Comparison of ENCODE assay signal across 17 cellular contexts in genomic region chr6:25972128-25972527, GRCh38. TPM values are rescaled to one million over a fixed set of nuclear protein-coding genes. Genes with fewer than 3 reads are reported as not detected.
DNase-seq lines count a peak whose midpoint lies in the region; ATAC-seq, FAIRE-seq and TF ChIP-seq lines count a peak whose summit lies in the region.
"Had no signal": no experiment of that assay in that cellular context is flagged by ENCODE, and none has a peak within 500 bp of the region (broad histone marks: within the 10 kb centered on the region; RNA-seq: fewer than 3 reads in every experiment).

No MANE protein-coding gene starts in this region.

- H3K4me3 Mint-ChIP-seq in activated naive CD4-positive, alpha-beta T cell treated with anti-CD3 and anti-CD28 coated beads, Interleukin-2, amount 50 U/mL, for 24 hours: no peak overlapping the region
- H3K4me3 Mint-ChIP-seq in naive thymus-derived CD4-positive, alpha-beta T cell: no peak overlapping the region

- H3K9me3 Mint-ChIP-seq in activated naive CD4-positive, alpha-beta T cell treated with anti-CD3 and anti-CD28 coated beads, Interleukin-2, amount 50 U/mL, for 24 hours: no peaks in the 10 kb centered on the region
- no peaks in the 10 kb centered on the region for H3K9me3 Mint-ChIP-seq in activated naive CD4-positive, alpha-beta T cell treated with anti-CD3 and anti-CD28 coated beads, Interleukin-2, amount 50 U/mL, for 72 hours
- no peaks in the 10 kb centered on the region for H3K9me3 Mint-ChIP-seq in naive thymus-derived CD4-positive, alpha-beta T cell

- H3K4me1 Mint-ChIP-seq in activated naive CD4-positive, alpha-beta T cell treated with anti-CD3 and anti-CD28 coated beads, Interleukin-2, amount 50 U/mL, for 24 hours: peaks cover 74% of the 10 kb centered on the region
- peaks cover 35 to 85% (median 58%) of the 10 kb centered on the region in 7 donors for H3K4me1 Mint-ChIP-seq in naive thymus-derived CD4-positive, alpha-beta T cell

- H3K4me1 ChIP-seq in ascending aorta (peaks cover 15 to 28% of the 10 kb centered on the region in 2 donors), vagina (peaks cover 36% of the 10 kb centered on the region)
- H3K4me1 ChIP-seq in naive thymus-derived CD4-positive, alpha-beta T cell (ENCODE audit: control insufficient read depth in 2 of 2, insufficient read depth in 2 of 2, low read length in 2 of 2): peaks cover 19 to 26% of the 10 kb centered on the region in 2 donors

- CTCF ChIA-PET in naive thymus-derived CD4-positive, alpha-beta T cell (lab: Charles Lee): no interaction called here

- H3K27me3 Mint-ChIP-seq in activated naive CD4-positive, alpha-beta T cell treated with anti-CD3 and anti-CD28 coated beads, Interleukin-2, amount 50 U/mL, for 24 hours: no peaks in the 10 kb centered on the region
- H3K27me3 Mint-ChIP-seq in naive thymus-derived CD4-positive, alpha-beta T cell: no peaks in the 10 kb centered on the region

- H3K27ac Mint-ChIP-seq in activated naive CD4-positive, alpha-beta T cell treated with anti-CD3 and anti-CD28 coated beads, Interleukin-2, amount 50 U/mL, for 24 hours: peak overlapping the region; percentile 66
- no peak overlapping the region for H3K27ac Mint-ChIP-seq in activated naive CD4-positive, alpha-beta T cell treated with anti-CD3 and anti-CD28 coated beads, Interleukin-2, amount 50 U/mL, for 72 hours
- peak overlapping the region in 7 of 9 donors; percentile 0 to 70 (median 46) for H3K27ac Mint-ChIP-seq in naive thymus-derived CD4-positive, alpha-beta T cell

- no peak for TF ChIP-seq POLR2A in vagina (IDR thresholded peaks at IDR 0.05)

- intact Hi-C loops in ascending aorta (cut with DNase I) (no loop called here), vagina (cut with DNase I) (no loop called here)
- intact Hi-C loops in naive thymus-derived CD4-positive, alpha-beta T cell (cut with micrococcal nuclease): no loop called here

- no peak overlapping the region for H3K4me3 ChIP-seq in ascending aorta
- no peak overlapping the region for H3K4me3 ChIP-seq in naive thymus-derived CD4-positive, alpha-beta T cell (ENCODE audit: low read length)
- no peak overlapping the region for H3K4me3 ChIP-seq in vagina

- no peak for DNase-seq in activated naive CD4-positive, alpha-beta T cell treated with anti-CD3 and anti-CD28 coated beads, Interleukin-2, amount 50 U/mL, for 72 hours (ENCODE audit: low spot score in 2 of 2)
- DNase-seq in ascending aorta (ENCODE audit: low spot score in 2 of 2) (no peak), vagina (ENCODE audit: extremely low spot score in 2 of 2) (no peak), HTR-8/SVneo (ENCODE audit: insufficient read length, low spot score) (no peak), DMS153 (lab: John Stamatoyannopoulos, UW) (no peak)
- no peak for DNase-seq in naive thymus-derived CD4-positive, alpha-beta T cell
- DNase-seq: activated CD4-positive, alpha-beta T cell treated with anti-CD3 and anti-CD28 coated beads, Interleukin-2, amount 50 U/mL, for 48 hours; activated naive CD4-positive, alpha-beta T cell treated with Interleukin-2 at 50 U/mL for 16 hours; central memory CD4-positive, alpha-beta T cell; DMS79; NCI-H2029 treated with DMSO at 0.1 percent for 48 hours; stimulated activated CD4-positive, alpha-beta T cell treated with anti-CD3 and anti-CD28 coated beads, Interleukin-4, amount 100 ng/mL, for 4 hours; stimulated activated naive CD4-positive, alpha-beta T cell; T1000 had no signal

- FAIRE-seq in HTR-8/SVneo (lab: Jason Lieb, UNC): no peak

- H3K27ac ChIP-seq in ascending aorta: peak overlapping the region; percentile 68 to 77
- H3K27ac ChIP-seq in naive thymus-derived CD4-positive, alpha-beta T cell (ENCODE audit: low read depth, low read length): no peak overlapping the region
- H3K27ac ChIP-seq in vagina: peak overlapping the region; percentile 36

- no peaks in the 10 kb centered on the region for H3K27me3 ChIP-seq in ascending aorta
- no peaks in the 10 kb centered on the region for H3K27me3 ChIP-seq in naive thymus-derived CD4-positive, alpha-beta T cell (ENCODE audit: control insufficient read depth in 2 of 2, insufficient read depth in 2 of 2, low read length in 2 of 2)
- H3K27me3 ChIP-seq in vagina: no peaks in the 10 kb centered on the region

- H3K36me3 Mint-ChIP-seq in activated naive CD4-positive, alpha-beta T cell treated with anti-CD3 and anti-CD28 coated beads, Interleukin-2, amount 50 U/mL, for 24 hours: peaks cover 48% of the 10 kb centered on the region
- peaks cover 60 to 93% of the 10 kb centered on the region in 2 donors for H3K36me3 Mint-ChIP-seq in activated naive CD4-positive, alpha-beta T cell treated with anti-CD3 and anti-CD28 coated beads, Interleukin-2, amount 50 U/mL, for 72 hours
- peaks cover 33 to 70% (median 63%) of the 10 kb centered on the region in 5 donors for H3K36me3 Mint-ChIP-seq in naive thymus-derived CD4-positive, alpha-beta T cell

- TF ChIP-seq CTCF in ascending aorta (IDR thresholded peaks at IDR 0.05) (no peak), vagina (IDR thresholded peaks at IDR 0.05) (no peak)

- POLR2A ChIA-PET in naive thymus-derived CD4-positive, alpha-beta T cell (lab: Charles Lee): interaction anchor here (0.5 to 1.1 kb wide), 4 partner anchors 10 to 58 kb away, joined by 3 to 4 read pairs (median 4); no protein-coding TSS in a partner anchor

- H3K9me3 ChIP-seq in ascending aorta (no peaks in the 10 kb centered on the region), vagina (no peaks in the 10 kb centered on the region)
- no peaks in the 10 kb centered on the region for H3K9me3 ChIP-seq in naive thymus-derived CD4-positive, alpha-beta T cell (ENCODE audit: control insufficient read depth in 2 of 3, low read length in 3 of 3)

- ATAC-seq in activated naive CD4-positive, alpha-beta T cell treated with anti-CD3 and anti-CD28 coated beads, Interleukin-2, amount 50 U/mL, for 72 hours: no peak
- ATAC-seq in naive thymus-derived CD4-positive, alpha-beta T cell: no peak
- ATAC-seq in HG03139 (IDR thresholded peaks at IDR 0.05; ENCODE audit: unreplicated experiment): no peak

- H3K36me3 ChIP-seq in ascending aorta (peaks cover 64 to 79% of the 10 kb centered on the region in 2 donors), vagina (peaks cover 0 to 79% of the 10 kb centered on the region in 2 donors)
- H3K36me3 ChIP-seq in naive thymus-derived CD4-positive, alpha-beta T cell (ENCODE audit: control insufficient read depth in 2 of 3, insufficient read depth in 3 of 3, low read length in 3 of 3): peaks cover 16 to 92% (median 62%) of the 10 kb centered on the region in 3 experiments

RNA-seq across cellular contexts. Expression of gene TRIM38, which starts 9.5 kb away (rescaled TPM):
- total RNA-seq in activated naive CD4-positive, alpha-beta T cell treated with anti-CD3 and anti-CD28 coated beads, Interleukin-2, amount 50 U/mL, for 72 hours: 10 to 100 TPM; 37.7 to 39.8 TPM
- total RNA-seq in ascending aorta: 7.6 TPM
- total RNA-seq in naive thymus-derived CD4-positive, alpha-beta T cell: 10 to 100 TPM; 17.4 to 32.8 (median 29.9) TPM
- 1 to 10 TPM; 4.4 to 9.5 TPM for polyA plus RNA-seq in naive thymus-derived CD4-positive, alpha-beta T cell
- total RNA-seq in vagina: 8.1 TPM

RNA-seq across cellular contexts. Expression of gene SLC17A2, which starts 41.6 kb away (rescaled TPM):
- under 1 TPM; 0.25 to 0.50 TPM for total RNA-seq in activated naive CD4-positive, alpha-beta T cell treated with anti-CD3 and anti-CD28 coated beads, Interleukin-2, amount 50 U/mL, for 72 hours
- not detected for total RNA-seq in ascending aorta
- total RNA-seq in naive thymus-derived CD4-positive, alpha-beta T cell: under 1 TPM in 1 of 5 experiments, not detected in 4; 0.15 TPM
- polyA plus RNA-seq in naive thymus-derived CD4-positive, alpha-beta T cell: not detected
- not detected for total RNA-seq in vagina
- total RNA-seq: kidney epithelial cell had no signal

Comparison
In these comparisons a context has a peak if more than half of its experiments do, and no peak if none do; other contexts are left out.
1. H3K27ac Mint-ChIP-seq: peak in activated naive CD4-positive, alpha-beta T cell treated with anti-CD3 and anti-CD28 coated beads, Interleukin-2, amount 50 U/mL, for 24 hours (single experiment) and naive thymus-derived CD4-positive, alpha-beta T cell (7 of 9); none in activated naive CD4-positive, alpha-beta T cell treated with anti-CD3 and anti-CD28 coated beads, Interleukin-2, amount 50 U/mL, for 72 hours (0 of 2).